ENCODE assay signal across 1 cellular context in the genomic region with DNA sequence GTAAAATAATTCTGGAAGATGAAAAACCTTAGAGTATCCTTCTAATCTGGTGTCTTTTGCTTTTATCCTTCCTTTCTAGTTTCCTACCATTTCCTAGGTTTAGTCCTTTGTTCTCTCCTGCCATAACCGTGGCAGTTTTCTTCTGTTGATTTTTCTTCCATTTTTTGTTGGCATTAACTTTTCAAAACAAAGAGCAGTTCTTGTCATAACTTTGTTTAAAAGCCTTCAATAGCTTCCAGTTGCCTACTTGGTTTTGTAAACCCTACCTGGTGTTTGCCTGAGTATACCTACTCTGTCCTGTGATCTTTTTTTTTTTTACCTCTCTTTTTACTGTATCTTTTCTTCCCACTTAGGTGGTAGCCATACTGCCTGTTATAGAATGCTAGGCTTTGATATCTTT.
TF ChIP-seq lines count a peak whose summit lies in the region.

No MANE protein-coding gene starts in this region.

TF ChIP-seq in HepG2, 621 proteins besides CTCF, POLR2A, EP300 and RAD21 (continued from another document and continues in another):
- TF ChIP-seq, protein P1, sequence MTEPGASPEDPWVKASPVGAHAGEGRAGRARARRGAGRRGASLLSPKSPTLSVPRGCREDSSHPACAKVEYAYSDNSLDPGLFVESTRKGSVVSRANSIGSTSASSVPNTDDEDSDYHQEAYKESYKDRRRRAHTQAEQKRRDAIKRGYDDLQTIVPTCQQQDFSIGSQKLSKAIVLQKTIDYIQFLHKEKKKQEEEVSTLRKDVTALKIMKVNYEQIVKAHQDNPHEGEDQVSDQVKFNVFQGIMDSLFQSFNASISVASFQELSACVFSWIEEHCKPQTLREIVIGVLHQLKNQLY (CRISPR knock-in tag; IDR thresholded peaks at IDR 0.05) = no peak
- no peak for TF ChIP-seq NR2F1 (CRISPR knock-in tag; IDR thresholded peaks at IDR 0.05)
- TF ChIP-seq ZBTB7B (CRISPR knock-in tag; IDR thresholded peaks at IDR 0.05) = no peak
- TF ChIP-seq ZNF501 (CRISPR knock-in tag; IDR thresholded peaks at IDR 0.05) = no peak
- TF ChIP-seq, protein P2, sequence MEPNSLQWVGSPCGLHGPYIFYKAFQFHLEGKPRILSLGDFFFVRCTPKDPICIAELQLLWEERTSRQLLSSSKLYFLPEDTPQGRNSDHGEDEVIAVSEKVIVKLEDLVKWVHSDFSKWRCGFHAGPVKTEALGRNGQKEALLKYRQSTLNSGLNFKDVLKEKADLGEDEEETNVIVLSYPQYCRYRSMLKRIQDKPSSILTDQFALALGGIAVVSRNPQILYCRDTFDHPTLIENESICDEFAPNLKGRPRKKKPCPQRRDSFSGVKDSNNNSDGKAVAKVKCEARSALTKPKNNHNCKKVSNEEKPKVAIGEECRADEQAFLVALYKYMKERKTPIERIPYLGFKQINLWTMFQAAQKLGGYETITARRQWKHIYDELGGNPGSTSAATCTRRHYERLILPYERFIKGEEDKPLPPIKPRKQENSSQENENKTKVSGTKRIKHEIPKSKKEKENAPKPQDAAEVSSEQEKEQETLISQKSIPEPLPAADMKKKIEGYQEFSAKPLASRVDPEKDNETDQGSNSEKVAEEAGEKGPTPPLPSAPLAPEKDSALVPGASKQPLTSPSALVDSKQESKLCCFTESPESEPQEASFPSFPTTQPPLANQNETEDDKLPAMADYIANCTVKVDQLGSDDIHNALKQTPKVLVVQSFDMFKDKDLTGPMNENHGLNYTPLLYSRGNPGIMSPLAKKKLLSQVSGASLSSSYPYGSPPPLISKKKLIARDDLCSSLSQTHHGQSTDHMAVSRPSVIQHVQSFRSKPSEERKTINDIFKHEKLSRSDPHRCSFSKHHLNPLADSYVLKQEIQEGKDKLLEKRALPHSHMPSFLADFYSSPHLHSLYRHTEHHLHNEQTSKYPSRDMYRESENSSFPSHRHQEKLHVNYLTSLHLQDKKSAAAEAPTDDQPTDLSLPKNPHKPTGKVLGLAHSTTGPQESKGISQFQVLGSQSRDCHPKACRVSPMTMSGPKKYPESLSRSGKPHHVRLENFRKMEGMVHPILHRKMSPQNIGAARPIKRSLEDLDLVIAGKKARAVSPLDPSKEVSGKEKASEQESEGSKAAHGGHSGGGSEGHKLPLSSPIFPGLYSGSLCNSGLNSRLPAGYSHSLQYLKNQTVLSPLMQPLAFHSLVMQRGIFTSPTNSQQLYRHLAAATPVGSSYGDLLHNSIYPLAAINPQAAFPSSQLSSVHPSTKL (CRISPR knock-in tag; IDR thresholded peaks at IDR 0.05) = peak; percentile 33; the same call in 1 of the 2 replicates
- no peak for TF ChIP-seq PLRG1 (conservative IDR thresholded peaks at IDR 0.05)
- no peak for TF ChIP-seq PRPF4 (IDR thresholded peaks at IDR 0.05; ENCODE audit: low read depth, low read length, poor library complexity, severe bottlenecking)
- no peak for TF ChIP-seq ZFAT (CRISPR knock-in tag; conservative IDR thresholded peaks at IDR 0.05)
- no peak for TF ChIP-seq NFYB (CRISPR knock-in tag; IDR thresholded peaks at IDR 0.05)
- TF ChIP-seq, protein P3, sequence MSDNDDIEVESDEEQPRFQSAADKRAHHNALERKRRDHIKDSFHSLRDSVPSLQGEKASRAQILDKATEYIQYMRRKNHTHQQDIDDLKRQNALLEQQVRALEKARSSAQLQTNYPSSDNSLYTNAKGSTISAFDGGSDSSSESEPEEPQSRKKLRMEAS (IDR thresholded peaks at IDR 0.05) = no peak
- no peak for TF ChIP-seq CC2D1A (CRISPR knock-in tag; IDR thresholded peaks at IDR 0.05)
- no peak for TF ChIP-seq MAF1 (CRISPR knock-in tag; IDR thresholded peaks at IDR 0.05; ENCODE audit: borderline replicate concordance)
- TF ChIP-seq, protein P4, sequence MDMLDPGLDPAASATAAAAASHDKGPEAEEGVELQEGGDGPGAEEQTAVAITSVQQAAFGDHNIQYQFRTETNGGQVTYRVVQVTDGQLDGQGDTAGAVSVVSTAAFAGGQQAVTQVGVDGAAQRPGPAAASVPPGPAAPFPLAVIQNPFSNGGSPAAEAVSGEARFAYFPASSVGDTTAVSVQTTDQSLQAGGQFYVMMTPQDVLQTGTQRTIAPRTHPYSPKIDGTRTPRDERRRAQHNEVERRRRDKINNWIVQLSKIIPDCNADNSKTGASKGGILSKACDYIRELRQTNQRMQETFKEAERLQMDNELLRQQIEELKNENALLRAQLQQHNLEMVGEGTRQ (IDR thresholded peaks at IDR 0.05; ENCODE audit: low read depth, low read length) = no peak
- TF ChIP-seq, protein P4 (CRISPR knock-in tag; IDR thresholded peaks at IDR 0.05; ENCODE audit: borderline replicate concordance) = no peak
- TF ChIP-seq, protein P5, sequence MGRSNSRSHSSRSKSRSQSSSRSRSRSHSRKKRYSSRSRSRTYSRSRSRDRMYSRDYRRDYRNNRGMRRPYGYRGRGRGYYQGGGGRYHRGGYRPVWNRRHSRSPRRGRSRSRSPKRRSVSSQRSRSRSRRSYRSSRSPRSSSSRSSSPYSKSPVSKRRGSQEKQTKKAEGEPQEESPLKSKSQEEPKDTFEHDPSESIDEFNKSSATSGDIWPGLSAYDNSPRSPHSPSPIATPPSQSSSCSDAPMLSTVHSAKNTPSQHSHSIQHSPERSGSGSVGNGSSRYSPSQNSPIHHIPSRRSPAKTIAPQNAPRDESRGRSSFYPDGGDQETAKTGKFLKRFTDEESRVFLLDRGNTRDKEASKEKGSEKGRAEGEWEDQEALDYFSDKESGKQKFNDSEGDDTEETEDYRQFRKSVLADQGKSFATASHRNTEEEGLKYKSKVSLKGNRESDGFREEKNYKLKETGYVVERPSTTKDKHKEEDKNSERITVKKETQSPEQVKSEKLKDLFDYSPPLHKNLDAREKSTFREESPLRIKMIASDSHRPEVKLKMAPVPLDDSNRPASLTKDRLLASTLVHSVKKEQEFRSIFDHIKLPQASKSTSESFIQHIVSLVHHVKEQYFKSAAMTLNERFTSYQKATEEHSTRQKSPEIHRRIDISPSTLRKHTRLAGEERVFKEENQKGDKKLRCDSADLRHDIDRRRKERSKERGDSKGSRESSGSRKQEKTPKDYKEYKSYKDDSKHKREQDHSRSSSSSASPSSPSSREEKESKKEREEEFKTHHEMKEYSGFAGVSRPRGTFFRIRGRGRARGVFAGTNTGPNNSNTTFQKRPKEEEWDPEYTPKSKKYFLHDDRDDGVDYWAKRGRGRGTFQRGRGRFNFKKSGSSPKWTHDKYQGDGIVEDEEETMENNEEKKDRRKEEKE (IDR thresholded peaks at IDR 0.05) = no peak
- no peak for TF ChIP-seq SOX13 (IDR thresholded peaks at IDR 0.05)
- TF ChIP-seq SOX13 (CRISPR knock-in tag; conservative IDR thresholded peaks at IDR 0.05 in 1 of 2, IDR thresholded peaks at IDR 0.05 in 1 of 2) = peak in 1 of 2 experiments; percentile 79; a peak in 2 of 4 replicates
- TF ChIP-seq ZNF891 (CRISPR knock-in tag; IDR thresholded peaks at IDR 0.05) = no peak
- TF ChIP-seq, protein P6, sequence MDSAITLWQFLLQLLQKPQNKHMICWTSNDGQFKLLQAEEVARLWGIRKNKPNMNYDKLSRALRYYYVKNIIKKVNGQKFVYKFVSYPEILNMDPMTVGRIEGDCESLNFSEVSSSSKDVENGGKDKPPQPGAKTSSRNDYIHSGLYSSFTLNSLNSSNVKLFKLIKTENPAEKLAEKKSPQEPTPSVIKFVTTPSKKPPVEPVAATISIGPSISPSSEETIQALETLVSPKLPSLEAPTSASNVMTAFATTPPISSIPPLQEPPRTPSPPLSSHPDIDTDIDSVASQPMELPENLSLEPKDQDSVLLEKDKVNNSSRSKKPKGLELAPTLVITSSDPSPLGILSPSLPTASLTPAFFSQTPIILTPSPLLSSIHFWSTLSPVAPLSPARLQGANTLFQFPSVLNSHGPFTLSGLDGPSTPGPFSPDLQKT (CRISPR knock-in tag; IDR thresholded peaks at IDR 0.05; ENCODE audit: borderline replicate concordance) = no peak
- no peak for TF ChIP-seq HDAC6 (IDR thresholded peaks at IDR 0.05; ENCODE audit: low read depth, low read length)
- TF ChIP-seq, protein P7, sequence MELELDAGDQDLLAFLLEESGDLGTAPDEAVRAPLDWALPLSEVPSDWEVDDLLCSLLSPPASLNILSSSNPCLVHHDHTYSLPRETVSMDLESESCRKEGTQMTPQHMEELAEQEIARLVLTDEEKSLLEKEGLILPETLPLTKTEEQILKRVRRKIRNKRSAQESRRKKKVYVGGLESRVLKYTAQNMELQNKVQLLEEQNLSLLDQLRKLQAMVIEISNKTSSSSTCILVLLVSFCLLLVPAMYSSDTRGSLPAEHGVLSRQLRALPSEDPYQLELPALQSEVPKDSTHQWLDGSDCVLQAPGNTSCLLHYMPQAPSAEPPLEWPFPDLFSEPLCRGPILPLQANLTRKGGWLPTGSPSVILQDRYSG (CRISPR knock-in tag; IDR thresholded peaks at IDR 0.05) = no peak
- TF ChIP-seq, protein P8, sequence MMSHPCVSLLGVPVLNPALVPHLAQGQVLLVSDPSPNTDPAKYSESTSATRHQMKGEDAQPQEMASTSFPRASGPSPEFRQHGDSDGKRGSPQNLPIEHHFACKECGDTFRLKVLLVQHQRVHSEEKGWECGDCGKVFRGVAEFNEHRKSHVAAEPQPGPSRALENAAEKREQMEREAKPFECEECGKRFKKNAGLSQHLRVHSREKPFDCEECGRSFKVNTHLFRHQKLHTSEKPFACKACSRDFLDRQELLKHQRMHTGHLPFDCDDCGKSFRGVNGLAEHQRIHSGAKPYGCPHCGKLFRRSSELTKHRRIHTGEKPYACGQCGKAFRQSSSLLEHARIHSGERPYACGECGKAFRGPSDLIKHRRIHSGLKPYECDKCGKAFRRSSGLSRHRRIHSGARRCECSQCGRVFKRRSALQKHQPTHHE (CRISPR knock-in tag; IDR thresholded peaks at IDR 0.05; ENCODE audit: borderline replicate concordance) = no peak
- TF ChIP-seq, protein P9, sequence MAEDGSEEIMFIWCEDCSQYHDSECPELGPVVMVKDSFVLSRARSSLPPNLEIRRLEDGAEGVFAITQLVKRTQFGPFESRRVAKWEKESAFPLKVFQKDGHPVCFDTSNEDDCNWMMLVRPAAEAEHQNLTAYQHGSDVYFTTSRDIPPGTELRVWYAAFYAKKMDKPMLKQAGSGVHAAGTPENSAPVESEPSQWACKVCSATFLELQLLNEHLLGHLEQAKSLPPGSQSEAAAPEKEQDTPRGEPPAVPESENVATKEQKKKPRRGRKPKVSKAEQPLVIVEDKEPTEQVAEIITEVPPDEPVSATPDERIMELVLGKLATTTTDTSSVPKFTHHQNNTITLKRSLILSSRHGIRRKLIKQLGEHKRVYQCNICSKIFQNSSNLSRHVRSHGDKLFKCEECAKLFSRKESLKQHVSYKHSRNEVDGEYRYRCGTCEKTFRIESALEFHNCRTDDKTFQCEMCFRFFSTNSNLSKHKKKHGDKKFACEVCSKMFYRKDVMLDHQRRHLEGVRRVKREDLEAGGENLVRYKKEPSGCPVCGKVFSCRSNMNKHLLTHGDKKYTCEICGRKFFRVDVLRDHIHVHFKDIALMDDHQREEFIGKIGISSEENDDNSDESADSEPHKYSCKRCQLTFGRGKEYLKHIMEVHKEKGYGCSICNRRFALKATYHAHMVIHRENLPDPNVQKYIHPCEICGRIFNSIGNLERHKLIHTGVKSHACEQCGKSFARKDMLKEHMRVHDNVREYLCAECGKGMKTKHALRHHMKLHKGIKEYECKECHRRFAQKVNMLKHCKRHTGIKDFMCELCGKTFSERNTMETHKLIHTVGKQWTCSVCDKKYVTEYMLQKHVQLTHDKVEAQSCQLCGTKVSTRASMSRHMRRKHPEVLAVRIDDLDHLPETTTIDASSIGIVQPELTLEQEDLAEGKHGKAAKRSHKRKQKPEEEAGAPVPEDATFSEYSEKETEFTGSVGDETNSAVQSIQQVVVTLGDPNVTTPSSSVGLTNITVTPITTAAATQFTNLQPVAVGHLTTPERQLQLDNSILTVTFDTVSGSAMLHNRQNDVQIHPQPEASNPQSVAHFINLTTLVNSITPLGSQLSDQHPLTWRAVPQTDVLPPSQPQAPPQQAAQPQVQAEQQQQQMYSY (CRISPR knock-in tag; IDR thresholded peaks at IDR 0.05) = no peak
- no peak for TF ChIP-seq ZNF775 (CRISPR knock-in tag; IDR thresholded peaks at IDR 0.05; ENCODE audit: borderline replicate concordance)
- TF ChIP-seq ZFP41 (CRISPR knock-in tag; IDR thresholded peaks at IDR 0.05; ENCODE audit: borderline replicate concordance) = no peak
- no peak for TF ChIP-seq FOXJ3 (CRISPR knock-in tag; IDR thresholded peaks at IDR 0.05; ENCODE audit: borderline replicate concordance)
- TF ChIP-seq RXRB (CRISPR knock-in tag; IDR thresholded peaks at IDR 0.05; ENCODE audit: borderline replicate concordance) = no peak
- 0 out of 2 replicates have a peak, but pooled peaks have one; percentile 21 for TF ChIP-seq FOXA3 (CRISPR knock-in tag; IDR thresholded peaks at IDR 0.05)
- TF ChIP-seq ZKSCAN8 (CRISPR knock-in tag; IDR thresholded peaks at IDR 0.05; ENCODE audit: borderline replicate concordance) = no peak
- no peak for TF ChIP-seq MAZ (IDR thresholded peaks at IDR 0.05; ENCODE audit: borderline replicate concordance, low read depth, low read length)
- TF ChIP-seq MAZ (CRISPR knock-in tag; IDR thresholded peaks at IDR 0.05; ENCODE audit: low read depth) = no peak
- no peak for TF ChIP-seq YEATS4 (CRISPR knock-in tag; IDR thresholded peaks at IDR 0.05; ENCODE audit: borderline replicate concordance)
- no peak for TF ChIP-seq ZNF160 (CRISPR knock-in tag; IDR thresholded peaks at IDR 0.05)
- TF ChIP-seq GATAD2A (CRISPR knock-in tag; IDR thresholded peaks at IDR 0.05) = 0 out of 2 replicates have a peak, but pooled peaks have one; percentile 31
- no peak for TF ChIP-seq EHMT2 (IDR thresholded peaks at IDR 0.05; ENCODE audit: borderline replicate concordance, low read depth, low read length)
- no peak for TF ChIP-seq SP140L (CRISPR knock-in tag; IDR thresholded peaks at IDR 0.05; ENCODE audit: borderline replicate concordance)
- TF ChIP-seq GATAD1 (CRISPR knock-in tag; IDR thresholded peaks at IDR 0.05) = no peak
- TF ChIP-seq ZNF878 (CRISPR knock-in tag; IDR thresholded peaks at IDR 0.05) = no peak
- no peak for TF ChIP-seq NFIB (CRISPR knock-in tag; IDR thresholded peaks at IDR 0.05; ENCODE audit: borderline replicate concordance)
- TF ChIP-seq ZNF484 (CRISPR knock-in tag; IDR thresholded peaks at IDR 0.05; ENCODE audit: borderline replicate concordance, low read depth) = no peak
- TF ChIP-seq, protein P10, sequence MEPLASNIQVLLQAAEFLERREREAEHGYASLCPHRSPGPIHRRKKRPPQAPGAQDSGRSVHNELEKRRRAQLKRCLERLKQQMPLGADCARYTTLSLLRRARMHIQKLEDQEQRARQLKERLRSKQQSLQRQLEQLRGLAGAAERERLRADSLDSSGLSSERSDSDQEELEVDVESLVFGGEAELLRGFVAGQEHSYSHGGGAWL (CRISPR knock-in tag; IDR thresholded peaks at IDR 0.05) = no peak
- peak; percentile 55; the same call in 1 of the 2 replicates for TF ChIP-seq SOX5 (CRISPR knock-in tag; IDR thresholded peaks at IDR 0.05; ENCODE audit: borderline replicate concordance)
- TF ChIP-seq ZSCAN9 (CRISPR knock-in tag; IDR thresholded peaks at IDR 0.05; ENCODE audit: borderline replicate concordance) = no peak
- TF ChIP-seq NCOA5 (CRISPR knock-in tag; IDR thresholded peaks at IDR 0.05) = no peak
